Comparison of ENCODE assay signal across 9 cellular contexts in the genomic region with DNA sequence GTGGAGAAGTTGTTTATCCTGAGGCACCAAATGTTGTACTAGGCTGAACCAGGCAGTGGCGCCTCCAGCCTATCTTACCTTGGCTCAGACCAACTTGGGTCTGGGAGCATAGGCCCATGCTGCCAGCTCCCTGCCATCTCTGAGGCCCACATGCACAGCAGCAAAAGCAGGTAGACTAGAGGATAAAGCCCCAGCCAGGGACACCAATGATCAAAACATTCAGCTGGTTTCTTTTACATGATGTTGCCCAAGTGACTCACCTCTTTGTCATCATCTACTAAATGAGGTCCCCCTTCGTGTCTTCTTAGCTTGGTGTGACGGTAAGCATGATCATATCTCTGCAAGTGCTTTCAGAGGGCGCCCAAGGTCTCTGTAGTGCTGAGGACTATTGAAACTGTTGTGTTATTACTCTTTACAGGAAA.
DNase-seq lines count a peak whose midpoint lies in the region; ATAC-seq and TF ChIP-seq lines count a peak whose summit lies in the region.
"Had no signal": no experiment of that assay in that cellular context is flagged by ENCODE, and none has a peak within 500 bp of the region (broad histone marks: within the 10 kb centered on the region; RNA-seq: fewer than 3 reads in every experiment).

No MANE protein-coding gene starts in this region.

- H3K27ac ChIP-seq in smooth muscle cell (ENCODE audit: low read depth) (no peak overlapping the region), ascending aorta (no peak overlapping the region)

- no peak for DNase-seq in AG09309 (ENCODE audit: low read depth)
- DNase-seq in activated T-cell treated with anti-CD3 and anti-CD28 coated beads, Interleukin-2, amount 50 U/mL, for 72 hours = peak; percentile 73 to 80
- DNase-seq in smooth muscle cell (lab: John Stamatoyannopoulos, UW; ENCODE audit: unreplicated experiment) = no peak
- no peak for DNase-seq in NCI-H446 treated with DMSO at 0.1 percent for 48 hours (lab: John Stamatoyannopoulos, UW)
- no peak for DNase-seq in Right ventricle myocardium inferior (ENCODE audit: missing footprints)
- DNase-seq in ascending aorta (ENCODE audit: low spot score in 2 of 2) = no peak
- DNase-seq: anterior cingulate cortex had no signal

- H3K4me1 Mint-ChIP-seq in activated T-cell treated with anti-CD3 and anti-CD28 coated beads, Interleukin-2, amount 50 U/mL, for 72 hours (ENCODE audit: low read depth) = peaks cover 31% of the 10 kb centered on the region

- H3F3A ChIP-seq in smooth muscle cell (ENCODE audit: low read depth) = no peaks in the 10 kb centered on the region

- peak overlapping the region; percentile 46 for H3K4me3 Mint-ChIP-seq in activated T-cell treated with anti-CD3 and anti-CD28 coated beads, Interleukin-2, amount 50 U/mL, for 72 hours

- no peak overlapping the region for H3K4me2 ChIP-seq in smooth muscle cell

- H3K4me3 ChIP-seq in AG09309 (ENCODE audit: control insufficient read depth, low read depth, low read length) = no peak overlapping the region
- no peak overlapping the region for H3K4me3 ChIP-seq in smooth muscle cell
- H3K4me3 ChIP-seq in ascending aorta = no peak overlapping the region

- H3K9ac ChIP-seq in smooth muscle cell (ENCODE audit: low read depth) = no peak overlapping the region

- no peaks in the 10 kb centered on the region for H3K36me3 ChIP-seq in smooth muscle cell (ENCODE audit: low read depth)
- H3K36me3 ChIP-seq in ascending aorta = no peaks in the 10 kb centered on the region

- TF ChIP-seq CTCF in AG09309 (IDR thresholded peaks at IDR 0.05; ENCODE audit: control insufficient read depth, insufficient read depth, low read depth, low read length, missing control alignments) (peak; percentile 16), smooth muscle cell (IDR thresholded peaks at IDR 0.05; ENCODE audit: borderline replicate concordance, insufficient read depth, poor library complexity, severe bottlenecking) (no peak), ascending aorta (IDR thresholded peaks at IDR 0.05) (no peak)

- no peak overlapping the region for H2AFZ ChIP-seq in smooth muscle cell (ENCODE audit: low read depth)

- H3K27me3 ChIP-seq in smooth muscle cell (ENCODE audit: low read depth) (no peaks in the 10 kb centered on the region), ascending aorta (no peaks in the 10 kb centered on the region)

- ATAC-seq in GM19023 (IDR thresholded peaks at IDR 0.05; ENCODE audit: unreplicated experiment) (peak; percentile 89), HG03097 (IDR thresholded peaks at IDR 0.05; ENCODE audit: low FRiP score, unreplicated experiment) (peak; percentile 86), Right ventricle myocardium inferior (no peak)
- ATAC-seq in activated T-cell treated with anti-CD3 and anti-CD28 coated beads, Interleukin-2, amount 50 U/mL, for 72 hours (replicated peaks in 1 of 2) = peak; percentile 99

- H3K9me3 ChIP-seq in smooth muscle cell (replicated peaks; ENCODE audit: low read depth) (no peaks in the 10 kb centered on the region), ascending aorta (no peaks in the 10 kb centered on the region)

- 60% methylated on average over 4 of the region's 4 CpGs for WGBS in smooth muscle cell (ENCODE audit: low lambda C conversion rate)

- peaks cover 0 to 2% of the 10 kb centered on the region in 2 donors for H3K36me3 Mint-ChIP-seq in activated T-cell treated with anti-CD3 and anti-CD28 coated beads, Interleukin-2, amount 50 U/mL, for 72 hours (ENCODE audit: insufficient read depth in 2 of 2)

- H3K4me1 ChIP-seq in smooth muscle cell (ENCODE audit: low read depth) = peaks cover 2% of the 10 kb centered on the region
- no peaks in the 10 kb centered on the region for H3K4me1 ChIP-seq in ascending aorta

- H3K9me3 Mint-ChIP-seq in activated T-cell treated with anti-CD3 and anti-CD28 coated beads, Interleukin-2, amount 50 U/mL, for 72 hours = peaks cover 0 to 1% of the 10 kb centered on the region in 2 donors

- H3K27ac Mint-ChIP-seq in activated T-cell treated with anti-CD3 and anti-CD28 coated beads, Interleukin-2, amount 50 U/mL, for 72 hours = peak overlapping the region; percentile 85

- no peaks in the 10 kb centered on the region for H4K20me1 ChIP-seq in smooth muscle cell (ENCODE audit: low read depth)

- H3K79me2 ChIP-seq in smooth muscle cell (ENCODE audit: low read depth) = no peaks in the 10 kb centered on the region

- intact Hi-C loops in Right ventricle myocardium inferior (cut with DNase I) = no loop called here
- intact Hi-C loops in ascending aorta (cut with DNase I) = no loop called here

- peaks cover 50% of the 10 kb centered on the region for H3K27me3 Mint-ChIP-seq in activated T-cell treated with anti-CD3 and anti-CD28 coated beads, Interleukin-2, amount 50 U/mL, for 72 hours (ENCODE audit: low read depth)

Comparison
In these comparisons a context has a peak if more than half of its experiments do, and no peak if none do; other contexts are left out.
1. DNase-seq: peak in activated T-cell treated with anti-CD3 and anti-CD28 coated beads, Interleukin-2, amount 50 U/mL, for 72 hours (2 of 2); none in AG09309 (single experiment), smooth muscle cell (single experiment), NCI-H446 treated with DMSO at 0.1 percent for 48 hours (single experiment), Right ventricle myocardium inferior (single experiment) and ascending aorta (0 of 2).